ENCODE assay signal across 8 cellular contexts in the genomic region with DNA sequence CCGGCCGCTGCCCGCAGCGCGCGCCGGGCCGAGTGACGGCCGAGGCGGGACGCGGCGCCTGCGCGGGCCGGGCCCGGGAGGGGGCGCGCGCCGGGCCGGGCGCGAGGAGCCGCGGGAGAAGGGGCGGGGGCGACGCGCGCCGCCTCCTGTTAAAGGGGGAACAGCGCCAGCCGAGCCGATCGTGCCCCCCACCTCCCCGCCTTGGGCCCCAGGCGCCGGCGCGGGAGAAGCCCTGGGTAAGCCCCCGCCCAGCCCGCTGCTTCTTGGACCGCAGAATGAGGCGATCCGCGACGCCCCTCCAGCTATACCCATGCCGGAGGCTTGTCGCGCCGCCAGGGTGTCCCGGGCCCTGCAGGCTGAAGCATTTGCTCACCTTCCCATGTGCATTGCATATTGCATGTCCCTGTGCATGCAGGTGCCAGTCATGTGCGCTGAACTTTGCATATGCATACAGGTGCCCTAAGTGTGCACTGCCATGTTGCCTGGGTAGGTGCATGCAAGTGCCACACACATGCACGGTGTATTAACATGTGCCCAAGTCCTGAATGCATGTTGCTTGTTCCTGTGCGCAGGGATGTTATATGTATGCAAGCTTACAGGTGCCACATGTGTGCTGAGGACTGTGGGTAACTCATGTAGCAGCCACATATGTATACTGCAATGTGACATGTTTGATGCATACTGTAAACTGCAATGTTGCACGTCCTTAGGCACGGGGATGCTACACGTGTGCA. TPM values are rescaled to one million over a fixed set of nuclear protein-coding genes. Genes with fewer than 3 reads are reported as not detected.
DNase-seq lines count a peak whose midpoint lies in the region; ATAC-seq, FAIRE-seq and TF ChIP-seq lines count a peak whose summit lies in the region.

A gene with protein sequence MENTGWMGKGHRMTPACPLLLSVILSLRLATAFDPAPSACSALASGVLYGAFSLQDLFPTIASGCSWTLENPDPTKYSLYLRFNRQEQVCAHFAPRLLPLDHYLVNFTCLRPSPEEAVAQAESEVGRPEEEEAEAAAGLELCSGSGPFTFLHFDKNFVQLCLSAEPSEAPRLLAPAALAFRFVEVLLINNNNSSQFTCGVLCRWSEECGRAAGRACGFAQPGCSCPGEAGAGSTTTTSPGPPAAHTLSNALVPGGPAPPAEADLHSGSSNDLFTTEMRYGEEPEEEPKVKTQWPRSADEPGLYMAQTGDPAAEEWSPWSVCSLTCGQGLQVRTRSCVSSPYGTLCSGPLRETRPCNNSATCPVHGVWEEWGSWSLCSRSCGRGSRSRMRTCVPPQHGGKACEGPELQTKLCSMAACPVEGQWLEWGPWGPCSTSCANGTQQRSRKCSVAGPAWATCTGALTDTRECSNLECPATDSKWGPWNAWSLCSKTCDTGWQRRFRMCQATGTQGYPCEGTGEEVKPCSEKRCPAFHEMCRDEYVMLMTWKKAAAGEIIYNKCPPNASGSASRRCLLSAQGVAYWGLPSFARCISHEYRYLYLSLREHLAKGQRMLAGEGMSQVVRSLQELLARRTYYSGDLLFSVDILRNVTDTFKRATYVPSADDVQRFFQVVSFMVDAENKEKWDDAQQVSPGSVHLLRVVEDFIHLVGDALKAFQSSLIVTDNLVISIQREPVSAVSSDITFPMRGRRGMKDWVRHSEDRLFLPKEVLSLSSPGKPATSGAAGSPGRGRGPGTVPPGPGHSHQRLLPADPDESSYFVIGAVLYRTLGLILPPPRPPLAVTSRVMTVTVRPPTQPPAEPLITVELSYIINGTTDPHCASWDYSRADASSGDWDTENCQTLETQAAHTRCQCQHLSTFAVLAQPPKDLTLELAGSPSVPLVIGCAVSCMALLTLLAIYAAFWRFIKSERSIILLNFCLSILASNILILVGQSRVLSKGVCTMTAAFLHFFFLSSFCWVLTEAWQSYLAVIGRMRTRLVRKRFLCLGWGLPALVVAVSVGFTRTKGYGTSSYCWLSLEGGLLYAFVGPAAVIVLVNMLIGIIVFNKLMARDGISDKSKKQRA (N-terminal part only) (minus strand): TSS at position 34 of the 734 bp plus-strand sequence. CDS start 7,119 bp downstream, outside the sequence.

- intact Hi-C loops in pancreas (cut with DNase I): no loop called here

- peak within 1 kb of the TSS; percentile 43 for H3K4me3 ChIP-seq in CD4-positive, CD25-positive, alpha-beta regulatory T cell (ENCODE audit: low read depth, low read length)
- H3K4me3 ChIP-seq in HUES6 (ENCODE audit: low read depth, low read length) (peak within 1 kb of the TSS; percentile 66), fibroblast of pulmonary artery (replicated peaks; ENCODE audit: low read depth, low read length) (peak within 1 kb of the TSS; percentile 50), pancreas (peak within 1 kb of the TSS in 3 of 4 donors; percentile 18 to 49 (median 44))

- peaks cover 16% of the 10 kb centered on the region for H3K27me3 ChIP-seq in CD4-positive, CD25-positive, alpha-beta regulatory T cell (ENCODE audit: control insufficient read depth, insufficient read depth, low read length)
- peaks cover 35% of the 10 kb centered on the region for H3K27me3 ChIP-seq in HUES6 (ENCODE audit: control insufficient read depth, insufficient read depth, low read length)
- H3K27me3 ChIP-seq in pancreas: peaks cover 0 to 8% (median 0%) of the 10 kb centered on the region in 4 donors

- 4 to 9% methylated on average over 28 to 60 of the region's 60 CpGs for WGBS in pancreas, 2 donors

- no peaks in the 10 kb centered on the region for H3K36me3 Mint-ChIP-seq in CD4-positive, CD25-positive, alpha-beta regulatory T cell
- no peaks in the 10 kb centered on the region for H3K36me3 Mint-ChIP-seq in activated CD4-positive, alpha-beta memory T cell treated with anti-CD3 and anti-CD28 coated beads, Interleukin-2, amount 10 ng/mL, durations not matched to agents 7 days and 5 days (ENCODE audit: low read depth)

- H3K9me3 ChIP-seq in CD4-positive, CD25-positive, alpha-beta regulatory T cell (ENCODE audit: control insufficient read depth in 2 of 2, low read length in 2 of 2): no peaks in the 10 kb centered on the region
- H3K9me3 ChIP-seq in HUES6 (ENCODE audit: control insufficient read depth, insufficient read depth, low read depth, low read length) (no peaks in the 10 kb centered on the region), pancreas (no peaks in the 10 kb centered on the region)

- TF ChIP-seq CTCF in fibroblast of pulmonary artery (IDR thresholded peaks at IDR 0.05; ENCODE audit: low read length, missing control alignments): no peak
- TF ChIP-seq CTCF in pancreas (IDR thresholded peaks at IDR 0.05): no peak

- peaks cover 33% of the 10 kb centered on the region for H3K4me1 ChIP-seq in CD4-positive, CD25-positive, alpha-beta regulatory T cell (ENCODE audit: control insufficient read depth, insufficient read depth, low read length, poor library complexity, severe bottlenecking)
- H3K4me1 ChIP-seq in HUES6 (ENCODE audit: control insufficient read depth, insufficient read depth, low read length) (peaks cover 53% of the 10 kb centered on the region), pancreas (peaks cover 0 to 6% (median 0%) of the 10 kb centered on the region in 3 donors)

- peaks cover 57% of the 10 kb centered on the region for H3K27me3 Mint-ChIP-seq in CD4-positive, CD25-positive, alpha-beta regulatory T cell
- H3K27me3 Mint-ChIP-seq in activated CD4-positive, alpha-beta memory T cell treated with anti-CD3 and anti-CD28 coated beads, Interleukin-2, amount 10 ng/mL, durations not matched to agents 7 days and 5 days: peaks cover 58% of the 10 kb centered on the region

- DNase-seq in CD4-positive, CD25-positive, alpha-beta regulatory T cell: peak in 1 of 3 donors; percentile 22
- DNase-seq in activated CD4-positive, alpha-beta memory T cell treated with anti-CD3 and anti-CD28 coated beads, Interleukin-2, amount 10 ng/mL, durations not matched to agents 7 days and 5 days: no peak
- DNase-seq in fibroblast of pulmonary artery (ENCODE audit: low read depth): no peak
- peak in 1 of 6 donors; percentile 73 for DNase-seq in pancreas
- DNase-seq in HT-29 (ENCODE audit: low spot score): no peak

- peak within 1 kb of the TSS in 2 of 3 donors; percentile 14 to 31 for H3K27ac Mint-ChIP-seq in CD4-positive, CD25-positive, alpha-beta regulatory T cell
- H3K27ac Mint-ChIP-seq in activated CD4-positive, alpha-beta memory T cell treated with anti-CD3 and anti-CD28 coated beads, Interleukin-2, amount 10 ng/mL, durations not matched to agents 7 days and 5 days: no peak within 1 kb of the TSS

- POLR2A ChIA-PET in activated CD4-positive, alpha-beta memory T cell treated with anti-CD3 and anti-CD28 coated beads, Interleukin-2, amount 10 ng/mL, durations not matched to agents 7 days and 5 days (lab: Charles Lee): interaction anchor here (0.6 to 2.4 kb wide), 3 partner anchors 11 to 385 kb away, joined by 3 to 6 read pairs (median 6); no protein-coding TSS in a partner anchor

- no peak within 1 kb of the TSS for H3K9ac ChIP-seq in HUES6 (ENCODE audit: low read length)

- peaks cover 0 to 2% (median 0%) of the 10 kb centered on the region in 7 donors for H3K9me3 Mint-ChIP-seq in CD4-positive, CD25-positive, alpha-beta regulatory T cell
- no peaks in the 10 kb centered on the region for H3K9me3 Mint-ChIP-seq in activated CD4-positive, alpha-beta memory T cell treated with anti-CD3 and anti-CD28 coated beads, Interleukin-2, amount 10 ng/mL, durations not matched to agents 7 days and 5 days

- ATAC-seq in CD4-positive, CD25-positive, alpha-beta regulatory T cell (ENCODE audit: low read depth in 2 of 2): no peak
- ATAC-seq in pancreas (peak in 2 of 4 donors; percentile 37 to 42), HG03196 (IDR thresholded peaks at IDR 0.05; ENCODE audit: unreplicated experiment) (no peak), HG03159 (IDR thresholded peaks at IDR 0.05; ENCODE audit: unreplicated experiment) (no peak)

- peaks cover 0 to 40% (median 3%) of the 10 kb centered on the region in 4 donors for H3K4me1 Mint-ChIP-seq in CD4-positive, CD25-positive, alpha-beta regulatory T cell
- peaks cover 39% of the 10 kb centered on the region for H3K4me1 Mint-ChIP-seq in activated CD4-positive, alpha-beta memory T cell treated with anti-CD3 and anti-CD28 coated beads, Interleukin-2, amount 10 ng/mL, durations not matched to agents 7 days and 5 days

- CTCF ChIA-PET in activated CD4-positive, alpha-beta memory T cell treated with anti-CD3 and anti-CD28 coated beads, Interleukin-2, amount 10 ng/mL, durations not matched to agents 7 days and 5 days (lab: Charles Lee): interaction anchor here (0.6 to 4.4 kb wide), 5 partner anchors 13 to 230 kb away, joined by 3 to 28 read pairs (median 6); no protein-coding TSS in a partner anchor

- no peak for FAIRE-seq in pancreas (lab: Jason Lieb, UNC)

- H3K36me3 ChIP-seq in CD4-positive, CD25-positive, alpha-beta regulatory T cell (ENCODE audit: control insufficient read depth, insufficient read depth, low read length): no peaks in the 10 kb centered on the region
- H3K36me3 ChIP-seq in HUES6 (ENCODE audit: control insufficient read depth, insufficient read depth, low read length) (no peaks in the 10 kb centered on the region), pancreas (no peaks in the 10 kb centered on the region)

- H3K27ac ChIP-seq in CD4-positive, CD25-positive, alpha-beta regulatory T cell (ENCODE audit: insufficient read depth, low read length, poor library complexity, severe bottlenecking): no peak within 1 kb of the TSS
- H3K27ac ChIP-seq in HUES6 (ENCODE audit: low read depth, low read length) (no peak within 1 kb of the TSS), pancreas (no peak within 1 kb of the TSS)

- H3K4me3 Mint-ChIP-seq in CD4-positive, CD25-positive, alpha-beta regulatory T cell: peak within 1 kb of the TSS; percentile 76 to 90 (median 86)
- H3K4me3 Mint-ChIP-seq in activated CD4-positive, alpha-beta memory T cell treated with anti-CD3 and anti-CD28 coated beads, Interleukin-2, amount 10 ng/mL, durations not matched to agents 7 days and 5 days: peak within 1 kb of the TSS; percentile 67

RNA-seq across cellular contexts. Expression of the gene that starts here (rescaled TPM):
- total RNA-seq in CD4-positive, CD25-positive, alpha-beta regulatory T cell: 1.9 TPM
- polyA plus RNA-seq in CD4-positive, CD25-positive, alpha-beta regulatory T cell: under 1 TPM; 0.19 to 0.49 (median 0.31) TPM
- total RNA-seq in activated CD4-positive, alpha-beta memory T cell treated with anti-CD3 and anti-CD28 coated beads, Interleukin-2, amount 10 ng/mL, durations not matched to agents 7 days and 5 days: under 1 TPM; 0.68 to 0.81 TPM
- 1 to 10 TPM in 1 of 6 donors, under 1 TPM in 5; 0.12 to 1.3 (median 0.43) TPM for total RNA-seq in pancreas
- polyA plus RNA-seq in pancreas: under 1 TPM; 0.23 to 0.49 TPM
- 1.2 and 2.2 TPM in 2 replicates for total RNA-seq in HT-29 (2014; rRNA removed; shearing (Covaris generic))
